ENCODE assay signal across 8 cellular contexts in genomic region chr18:9103488-9103887, GRCh38.
DNase-seq lines count a peak whose midpoint lies in the region; ATAC-seq and TF ChIP-seq lines count a peak whose summit lies in the region.

No MANE protein-coding gene starts in this region.

- no peaks in the 10 kb centered on the region for H3K27me3 Mint-ChIP-seq in effector memory CD8-positive, alpha-beta T cell
- H3K27me3 Mint-ChIP-seq in nephron (ENCODE audit: low read depth) = no peaks in the 10 kb centered on the region

- DNase-seq in NCI-H2171 treated with DMSO at 0.1 percent for 48 hours (lab: John Stamatoyannopoulos, UW) (peak; percentile 28), NCI-H2171 (lab: John Stamatoyannopoulos, UW) (no peak), OCI-M1 (lab: John Stamatoyannopoulos, UW) (peak; percentile 81), NCI-H1436 (lab: John Stamatoyannopoulos, UW) (no peak)
- no peak for DNase-seq in effector memory CD8-positive, alpha-beta T cell

- no peaks in the 10 kb centered on the region for H3K9me3 Mint-ChIP-seq in effector memory CD8-positive, alpha-beta T cell
- H3K9me3 Mint-ChIP-seq in nephron = no peaks in the 10 kb centered on the region

- peak overlapping the region; percentile 97 to 98 for H3K27ac Mint-ChIP-seq in effector memory CD8-positive, alpha-beta T cell
- peak overlapping the region; percentile 80 to 99 (median 97) for H3K27ac Mint-ChIP-seq in nephron

- peak overlapping the region; percentile 95 to 96 for H3K4me3 Mint-ChIP-seq in effector memory CD8-positive, alpha-beta T cell
- H3K4me3 Mint-ChIP-seq in nephron = peak overlapping the region; percentile 81 to 98 (median 95)

- no peak for TF ChIP-seq CTCF in nephron (IDR thresholded peaks at IDR 0.05; ENCODE audit: unreplicated experiment in 3 of 3)

- H3K4me1 Mint-ChIP-seq in effector memory CD8-positive, alpha-beta T cell (ENCODE audit: low read depth in 2 of 2) = peaks cover 53 to 67% of the 10 kb centered on the region in 2 donors
- H3K4me1 Mint-ChIP-seq in nephron = peaks cover 62% of the 10 kb centered on the region

- no peak for ATAC-seq in effector memory CD8-positive, alpha-beta T cell (replicated peaks)
- no peak for ATAC-seq in HG02798 (IDR thresholded peaks at IDR 0.05; ENCODE audit: poor library complexity, unreplicated experiment)
- ATAC-seq in GM19397 (IDR thresholded peaks at IDR 0.05; ENCODE audit: unreplicated experiment) = no peak

- peaks cover 10% of the 10 kb centered on the region for H3K36me3 Mint-ChIP-seq in effector memory CD8-positive, alpha-beta T cell (ENCODE audit: insufficient read depth)
- H3K36me3 Mint-ChIP-seq in nephron (ENCODE audit: low read depth) = peaks cover 4% of the 10 kb centered on the region

Comparison
In these comparisons a context has a peak if more than half of its experiments do, and no peak if none do; other contexts are left out.
1. DNase-seq: peak in NCI-H2171 treated with DMSO at 0.1 percent for 48 hours (single experiment) and OCI-M1 (single experiment); none in NCI-H2171 (single experiment), effector memory CD8-positive, alpha-beta T cell (0 of 3) and NCI-H1436 (single experiment).